In genomic region chr16:84761448-84762368, GRCh38 we compare ENCODE assay signal across 22 cellular contexts. TPM values are rescaled to one million over a fixed set of nuclear protein-coding genes. Genes with fewer than 3 reads are reported as not detected.
A peak's percentile ranks its signal among the peaks of the same experiment; 100 is the strongest.
DNase-seq lines count a peak whose midpoint lies in the region; ATAC-seq and TF ChIP-seq lines count a peak whose summit lies in the region.
"Had no signal": no experiment of that assay in that cellular context is flagged by ENCODE, and none has a peak within 500 bp of the region (broad histone marks: within the 10 kb centered on the region; RNA-seq: fewer than 3 reads in every experiment).

No MANE protein-coding gene starts in this region.

- DNase-seq in EH (ENCODE audit: low read depth): peak; percentile 53
- DNase-seq in amniotic epithelial cell (ENCODE audit: low read depth): peak; percentile 50
- peak; percentile 59 for DNase-seq in iris pigment epithelial cell (ENCODE audit: low read depth)
- DNase-seq in gastrocnemius medialis: no peak
- no peak for DNase-seq in NCI-H187 treated with DMSO at 0.1 percent for 48 hours (lab: John Stamatoyannopoulos, UW)
- no peak for DNase-seq in KBM-7
- DNase-seq: activated B cell treated with CpG ODN at 0.5 μM for 24 hours; activated CD8-positive, alpha-beta T cell treated with anti-CD3 and anti-CD28 coated beads, Interleukin-2, amount 10 ng/mL, durations not matched to agents 7 days and 5 days; activated naive CD4-positive, alpha-beta T cell treated with anti-CD3 and anti-CD28 coated beads for 36 hours; activated T-cell treated with anti-CD3 and anti-CD28 coated beads, Interleukin-2, amount 50 U/mL, for 24 hours; aorta; BE2C; Calu3; central memory CD4-positive, alpha-beta T cell; mammary epithelial cell; NCI-H1694 treated with DMSO at 0.1 percent for 48 hours; NCI-H748 treated with DMSO at 0.1 percent for 48 hours; retina; stimulated activated CD4-positive, alpha-beta T cell treated with anti-CD3 and anti-CD28 coated beads, Interleukin-4, amount 100 ng/mL, for 24 hours; stimulated activated naive CD4-positive, alpha-beta T cell treated with Interleukin-2 at 50 U/mL for 16 hours had no signal

- in situ Hi-C loops in gastrocnemius medialis (cut with MboI; ENCODE audit: low sequenced_read_pairs in 4 of 4) (no loop called here), KBM-7 (cut with MboI; ENCODE audit: low pct_unique_long_range_greater_than_20kb, low sequenced_read_pairs) (no loop called here)

- no peak for TF ChIP-seq POLR2A in gastrocnemius medialis (IDR thresholded peaks at IDR 0.05)

- H3K4me1 ChIP-seq in gastrocnemius medialis: peaks cover 0 to 10% of the 10 kb centered on the region in 2 donors
- H3K4me1 ChIP-seq: BE2C had no signal

- no peak for TF ChIP-seq CTCF in gastrocnemius medialis (IDR thresholded peaks at IDR 0.05 in 4 of 5, conservative IDR thresholded peaks at IDR 0.05 in 1 of 5)

- intact Hi-C loops in gastrocnemius medialis (cut with DNase I; ENCODE audit: low total_unique reads): no loop called here

- ATAC-seq in gastrocnemius medialis: peak; percentile 12 to 42
- ATAC-seq in HG02840 (IDR thresholded peaks at IDR 0.05; ENCODE audit: low FRiP score, unreplicated experiment): no peak
- ATAC-seq: activated CD8-positive, alpha-beta T cell treated with anti-CD3 and anti-CD28 coated beads, Interleukin-2, amount 10 ng/mL, durations not matched to agents 7 days and 5 days had no signal

- H3K27me3 ChIP-seq in gastrocnemius medialis: no peaks in the 10 kb centered on the region
- H3K27me3 ChIP-seq: BE2C had no signal

- peaks cover 2 to 62% of the 10 kb centered on the region in 2 donors for H3K36me3 ChIP-seq in gastrocnemius medialis

- H3K9me3 ChIP-seq in gastrocnemius medialis: no peaks in the 10 kb centered on the region
- H3K9me3 ChIP-seq: BE2C had no signal

- H3K27ac ChIP-seq in gastrocnemius medialis: peak overlapping the region in 1 of 4 donors; percentile 33
- H3K27ac ChIP-seq: KMS-11 had no signal

- no peak overlapping the region for H3K4me3 ChIP-seq in gastrocnemius medialis

RNA-seq across cellular contexts. Expression of gene CRISPLD2, which starts 58.1 kb away (rescaled TPM):
- total RNA-seq in gastrocnemius medialis: 10 to 100 TPM; 26.1 to 50.1 (median 39.0) TPM
- total RNA-seq: activated B cell treated with CpG ODN at 0.5 μM for 24 hours; activated CD8-positive, alpha-beta T cell treated with anti-CD3 and anti-CD28 coated beads, Interleukin-2, amount 10 ng/mL, durations not matched to agents 7 days and 5 days had no signal

Comparison
In these comparisons a context has a peak if more than half of its experiments do, and no peak if none do; other contexts are left out.
1. DNase-seq: peak in EH (single experiment), amniotic epithelial cell (single experiment) and iris pigment epithelial cell (single experiment); none in gastrocnemius medialis (0 of 2), NCI-H187 treated with DMSO at 0.1 percent for 48 hours (single experiment) and KBM-7 (single experiment).